Comparison of ENCODE assay signal across 17 cellular contexts in genomic region chr4:156751486-156751885, GRCh38.
A peak's percentile ranks its signal among the peaks of the same experiment; 100 is the strongest.
DNase-seq lines count a peak whose midpoint lies in the region; ATAC-seq, FAIRE-seq and TF ChIP-seq lines count a peak whose summit lies in the region.
"Had no signal": no experiment of that assay in that cellular context is flagged by ENCODE, and none has a peak within 500 bp of the region (broad histone marks: within the 10 kb centered on the region; RNA-seq: fewer than 3 reads in every experiment).

No MANE protein-coding gene starts in this region.

- no peak overlapping the region for H3K9ac ChIP-seq in mammary epithelial cell (ENCODE audit: insufficient read depth, low read length)

- dilution Hi-C loops in mammary epithelial cell (cut with HindIII; ENCODE audit: low sequenced_read_pairs): loop anchor here (25.0 kb wide), 1 partner anchor 211 kb away; the partner anchor contains the start of gene PDGFC

- no peak overlapping the region for H3K27ac ChIP-seq in mammary epithelial cell (ENCODE audit: insufficient read depth, low read depth, low read length)
- H3K27ac ChIP-seq: hepatocyte, SK-N-MC had no signal

- CTCF ChIA-PET in mammary epithelial cell (lab: Charles Lee; ENCODE audit: low non-redundant PET): no interaction called here

- TF ChIP-seq POLR2A in erythroblast (IDR thresholded peaks at IDR 0.05; ENCODE audit: low read length): no peak

- in situ Hi-C loops in mammary epithelial cell (cut with MboI; ENCODE audit: low sequenced_read_pairs in 2 of 2): no loop called here

- no peaks in the 10 kb centered on the region for H3K9me3 ChIP-seq in mammary epithelial cell (replicated peaks; ENCODE audit: insufficient read depth, low read length)

- 30% methylated on average over 1 of the region's 1 CpG for WGBS in mammary epithelial cell (ENCODE audit: low coverage, missing lambda C conversion rate)

- no peaks in the 10 kb centered on the region for H3K36me3 ChIP-seq in mammary epithelial cell (ENCODE audit: insufficient read depth, low read length)

- H3K27me3 ChIP-seq in mammary epithelial cell (ENCODE audit: insufficient read depth, low read length): no peaks in the 10 kb centered on the region
- H3K27me3 ChIP-seq: hepatocyte had no signal

- H3K4me3 ChIP-seq in mammary epithelial cell (replicated peaks in 1 of 3; ENCODE audit: insufficient read depth in 1 of 3, low read depth in 2 of 3, low read length in 3 of 3): no peak overlapping the region
- H3K4me3 ChIP-seq: hepatocyte, SK-N-MC had no signal

- ATAC-seq in HG03521 (IDR thresholded peaks at IDR 0.05; ENCODE audit: unreplicated experiment) (no peak), GM18873 (IDR thresholded peaks at IDR 0.05; ENCODE audit: low FRiP score, unreplicated experiment) (no peak)
- ATAC-seq: activated T-cell treated with anti-CD3 and anti-CD28 coated beads, Interleukin-2, amount 50 U/mL, for 72 hours; stimulated activated naive CD8-positive, alpha-beta T cell treated with anti-CD3 and anti-CD28 coated beads, Interleukin-15, Interleukin-2, amounts not matched to agents 100 U/mL and 50 U/mL, for 24 hours had no signal

- peak overlapping the region; percentile 51 for H3K4me2 ChIP-seq in mammary epithelial cell (ENCODE audit: insufficient read depth, low read depth, low read length)
- H3K4me2 ChIP-seq: hepatocyte had no signal

- DNase-seq in AG20443 (ENCODE audit: low spot score): peak; percentile 48
- peak; percentile 50 for DNase-seq in HTR-8/SVneo (ENCODE audit: insufficient read length, low spot score)
- peak; percentile 57 for DNase-seq in mammary epithelial cell
- DNase-seq in lung microvascular endothelial cell (ENCODE audit: low read depth in 2 of 2): peak; percentile 39 to 80
- DNase-seq in erythroblast (lab: John Stamatoyannopoulos, UW): no peak
- DNase-seq in kidney glomerular epithelial cell (lab: John Stamatoyannopoulos, UW): no peak
- DNase-seq: activated CD4-positive, alpha-beta memory T cell treated with anti-CD3 and anti-CD28 coated beads for 36 hours; activated naive CD8-positive, alpha-beta T cell treated with anti-CD3 and anti-CD28 coated beads, Interleukin-2, amount 10 ng/mL, durations not matched to agents 7 days and 5 days; activated T-cell treated with anti-CD3 and anti-CD28 coated beads, Interleukin-2, amount 50 U/mL, for 72 hours; Calu3; NCI-H1930; NCI-H510A treated with DMSO at 0.1 percent for 48 hours; stimulated activated naive CD8-positive, alpha-beta T cell treated with anti-CD3 and anti-CD28 coated beads, Interleukin-15, Interleukin-2, amounts not matched to agents 100 U/mL and 50 U/mL, for 24 hours had no signal

- H4K20me1 ChIP-seq in mammary epithelial cell (ENCODE audit: insufficient read depth, low read length): no peaks in the 10 kb centered on the region

- BruUV-seq in mammary epithelial cell (replicated peaks; lab: Mats Ljungman, UMichigan): no TSS peak

- intact Hi-C loops in mammary epithelial cell (cut with micrococcal nuclease): no loop called here

- H2AFZ ChIP-seq in mammary epithelial cell (ENCODE audit: low read depth, low read length): peak overlapping the region; percentile 35
- H2AFZ ChIP-seq: hepatocyte had no signal

- no peak for TF ChIP-seq CTCF in mammary epithelial cell (conservative IDR thresholded peaks at IDR 0.05 in 1 of 2, IDR thresholded peaks at IDR 0.05 in 1 of 2; ENCODE audit: extremely low read depth in 1 of 2, insufficient read depth in 1 of 2, low read depth in 1 of 2, low read length in 2 of 2)

- FAIRE-seq in HTR-8/SVneo (lab: Jason Lieb, UNC): no peak

- peaks cover 12% of the 10 kb centered on the region for H3K4me1 ChIP-seq in mammary epithelial cell (ENCODE audit: insufficient read depth, low read length)

- H3K79me2 ChIP-seq in mammary epithelial cell (ENCODE audit: insufficient read depth, low read length): no peaks in the 10 kb centered on the region
- H3K79me2 ChIP-seq: hepatocyte had no signal

Comparison
In these comparisons a context has a peak if more than half of its experiments do, and no peak if none do; other contexts are left out.
1. DNase-seq: peak in AG20443 (single experiment), HTR-8/SVneo (single experiment), mammary epithelial cell (single experiment) and lung microvascular endothelial cell (2 of 2); none in erythroblast (0 of 2) and kidney glomerular epithelial cell (single experiment).